27 cellular contexts compared by ENCODE assay signal in genomic region chr3:105850593-105850992, GRCh38. TPM values are rescaled to one million over a fixed set of nuclear protein-coding genes. Genes with fewer than 3 reads are reported as not detected.
DNase-seq lines count a peak whose midpoint lies in the region; ATAC-seq and TF ChIP-seq lines count a peak whose summit lies in the region.
"Had no signal": no experiment of that assay in that cellular context is flagged by ENCODE, and none has a peak within 500 bp of the region (broad histone marks: within the 10 kb centered on the region; RNA-seq: fewer than 3 reads in every experiment).

No MANE protein-coding gene starts in this region.

- no peak overlapping the region for H3K4me3 Mint-ChIP-seq in activated CD8-positive, alpha-beta memory T cell treated with anti-CD3 and anti-CD28 coated beads, Interleukin-2, amount 10 ng/mL, durations not matched to agents 7 days and 5 days
- H3K4me3 Mint-ChIP-seq in CD8-positive, alpha-beta T cell: no peak overlapping the region
- H3K4me3 Mint-ChIP-seq in activated T-helper 1 cell treated with anti-CD3 and anti-CD28 coated beads, Interleukin-12 subunit alpha, Interleukin-12 subunit beta, Interleukin-2, Interleukin-4 antibody, amounts not matched to agents 30 ng/mL and 10 ng/mL and 1 ng/mL, durations not matched to agents 14 hours and 24 hours and 36 hours: no peak overlapping the region
- H3K4me3 Mint-ChIP-seq in natural killer cell treated with Interleukin-12 subunit alpha and Interleukin-12 subunit beta and Interleukin-15 and Interleukin-18, amount 100 ng/mL, for 72 hours: peak overlapping the region; percentile 54
- H3K4me3 Mint-ChIP-seq: CD14-positive monocyte had no signal

- WGBS in trophoblast cell (ENCODE audit: extremely low coverage, insufficient coverage, insufficient read length): no CpG with 5 or more reads among the region's 2 CpGs

- H3K27me3 ChIP-seq in CD8-positive, alpha-beta T cell (ENCODE audit: insufficient read depth, low read length): no peaks in the 10 kb centered on the region
- H3K27me3 ChIP-seq in trophoblast cell (ENCODE audit: insufficient read depth, low read length): no peaks in the 10 kb centered on the region
- H3K27me3 ChIP-seq: BE2C, SJCRH30 had no signal

- H3K4ac ChIP-seq in trophoblast cell (ENCODE audit: low read depth, low read length): no peak overlapping the region

- no peaks in the 10 kb centered on the region for H3K9me3 ChIP-seq in CD8-positive, alpha-beta T cell (ENCODE audit: low read length)
- no peaks in the 10 kb centered on the region for H3K9me3 ChIP-seq in trophoblast cell (ENCODE audit: insufficient read depth, low read depth, low read length)
- H3K9me3 ChIP-seq: BE2C, SJCRH30 had no signal

- H3K18ac ChIP-seq in trophoblast cell (ENCODE audit: low read length): no peak overlapping the region

- DNase-seq in activated CD8-positive, alpha-beta memory T cell treated with anti-CD3 and anti-CD28 coated beads, Interleukin-2, amount 10 ng/mL, durations not matched to agents 7 days and 5 days: peak; percentile 47
- no peak for DNase-seq in activated CD8-positive, alpha-beta memory T cell treated with anti-CD3 and anti-CD28 coated beads for 24 hours
- no peak for DNase-seq in CD8-positive, alpha-beta T cell
- DNase-seq in activated T-helper 1 cell treated with anti-CD3 and anti-CD28 coated beads, Interleukin-12 subunit alpha, Interleukin-12 subunit beta, Interleukin-2, Interleukin-4 antibody, amounts not matched to agents 30 ng/mL and 10 ng/mL and 1 ng/mL, durations not matched to agents 14 hours and 24 hours and 36 hours (ENCODE audit: low spot score): no peak
- DNase-seq in natural killer cell treated with Interleukin-12 subunit alpha and Interleukin-12 subunit beta and Interleukin-15 and Interleukin-18, amount 100 ng/mL, for 72 hours (ENCODE audit: low spot score): no peak
- no peak for DNase-seq in trophoblast cell
- no peak for DNase-seq in DMS114 treated with DMSO at 0.1 percent for 48 hours (lab: John Stamatoyannopoulos, UW; ENCODE audit: unreplicated experiment)
- no peak for DNase-seq in hippocampal formation (lab: John Stamatoyannopoulos, UW)
- DNase-seq: BE2C, DMS53, GM23248, H7, Karpas-422, NCI-H1092 treated with DMSO at 0.1 percent for 48 hours, NCI-H1436, NCI-H187, NCI-H2081 treated with DMSO at 0.1 percent for 48 hours, NCI-H2171, NCI-H226, NCI-H510A, NCI-H69, PC-3, SJCRH30 had no signal

- no peak overlapping the region for H2AK5ac ChIP-seq in trophoblast cell (ENCODE audit: low read length)

- peaks cover 47% of the 10 kb centered on the region for H3K4me1 ChIP-seq in CD8-positive, alpha-beta T cell (ENCODE audit: insufficient read depth, low read length)
- H3K4me1 ChIP-seq in trophoblast cell (ENCODE audit: control insufficient read depth in 1 of 2, insufficient read depth in 2 of 2, low read length in 2 of 2): no peaks in the 10 kb centered on the region

- no peaks in the 10 kb centered on the region for H3K79me1 ChIP-seq in trophoblast cell (ENCODE audit: low read length)

- CTCF ChIA-PET in activated CD8-positive, alpha-beta memory T cell treated with anti-CD3 and anti-CD28 coated beads, Interleukin-2, amount 10 ng/mL, durations not matched to agents 7 days and 5 days (lab: Charles Lee): no interaction called here
- CTCF ChIA-PET in CD8-positive, alpha-beta T cell (lab: Charles Lee): no interaction called here

- H4K8ac ChIP-seq in trophoblast cell (ENCODE audit: low read depth, low read length): no peak overlapping the region

- peaks cover 54% of the 10 kb centered on the region for H3K4me1 Mint-ChIP-seq in activated CD8-positive, alpha-beta memory T cell treated with anti-CD3 and anti-CD28 coated beads, Interleukin-2, amount 10 ng/mL, durations not matched to agents 7 days and 5 days
- peaks cover 75% of the 10 kb centered on the region for H3K4me1 Mint-ChIP-seq in CD8-positive, alpha-beta T cell (ENCODE audit: low read depth)
- H3K4me1 Mint-ChIP-seq in activated T-helper 1 cell treated with anti-CD3 and anti-CD28 coated beads, Interleukin-12 subunit alpha, Interleukin-12 subunit beta, Interleukin-2, Interleukin-4 antibody, amounts not matched to agents 30 ng/mL and 10 ng/mL and 1 ng/mL, durations not matched to agents 14 hours and 24 hours and 36 hours (ENCODE audit: low read depth): peaks cover 74% of the 10 kb centered on the region
- peaks cover 35 to 47% of the 10 kb centered on the region in 2 donors for H3K4me1 Mint-ChIP-seq in natural killer cell treated with Interleukin-12 subunit alpha and Interleukin-12 subunit beta and Interleukin-15 and Interleukin-18, amount 100 ng/mL, for 72 hours (ENCODE audit: low read depth in 2 of 2)
- H3K4me1 Mint-ChIP-seq: CD14-positive monocyte had no signal

- H3K23ac ChIP-seq in trophoblast cell (ENCODE audit: low read length): no peak overlapping the region

- POLR2A ChIA-PET in CD8-positive, alpha-beta T cell (lab: Charles Lee): no interaction called here

- no peak for TF ChIP-seq CTCF in CD8-positive, alpha-beta T cell (IDR thresholded peaks at IDR 0.05)

- H3K27me3 Mint-ChIP-seq in activated CD8-positive, alpha-beta memory T cell treated with anti-CD3 and anti-CD28 coated beads, Interleukin-2, amount 10 ng/mL, durations not matched to agents 7 days and 5 days: no peaks in the 10 kb centered on the region
- no peaks in the 10 kb centered on the region for H3K27me3 Mint-ChIP-seq in CD8-positive, alpha-beta T cell (ENCODE audit: low read depth)
- H3K27me3 Mint-ChIP-seq in activated T-helper 1 cell treated with anti-CD3 and anti-CD28 coated beads, Interleukin-12 subunit alpha, Interleukin-12 subunit beta, Interleukin-2, Interleukin-4 antibody, amounts not matched to agents 30 ng/mL and 10 ng/mL and 1 ng/mL, durations not matched to agents 14 hours and 24 hours and 36 hours (ENCODE audit: insufficient read depth): no peaks in the 10 kb centered on the region
- no peaks in the 10 kb centered on the region for H3K27me3 Mint-ChIP-seq in natural killer cell treated with Interleukin-12 subunit alpha and Interleukin-12 subunit beta and Interleukin-15 and Interleukin-18, amount 100 ng/mL, for 72 hours

- no peak overlapping the region for H3K9ac ChIP-seq in trophoblast cell (ENCODE audit: low read length)
- H3K9ac ChIP-seq: GM23248 had no signal

- no peak overlapping the region for H2BK5ac ChIP-seq in trophoblast cell (ENCODE audit: low read depth, low read length, poor library complexity)

- H3K27ac Mint-ChIP-seq in activated CD8-positive, alpha-beta memory T cell treated with anti-CD3 and anti-CD28 coated beads, Interleukin-2, amount 10 ng/mL, durations not matched to agents 7 days and 5 days: no peak overlapping the region
- H3K27ac Mint-ChIP-seq in CD8-positive, alpha-beta T cell: peak overlapping the region; percentile 33
- H3K27ac Mint-ChIP-seq in activated T-helper 1 cell treated with anti-CD3 and anti-CD28 coated beads, Interleukin-12 subunit alpha, Interleukin-12 subunit beta, Interleukin-2, Interleukin-4 antibody, amounts not matched to agents 30 ng/mL and 10 ng/mL and 1 ng/mL, durations not matched to agents 14 hours and 24 hours and 36 hours: peak overlapping the region; percentile 73
- peak overlapping the region; percentile 72 to 81 for H3K27ac Mint-ChIP-seq in natural killer cell treated with Interleukin-12 subunit alpha and Interleukin-12 subunit beta and Interleukin-15 and Interleukin-18, amount 100 ng/mL, for 72 hours
- H3K27ac Mint-ChIP-seq: CD14-positive monocyte had no signal

- no peak overlapping the region for H4K91ac ChIP-seq in trophoblast cell (ENCODE audit: low read depth, low read length)

- H2BK12ac ChIP-seq in trophoblast cell (ENCODE audit: low read length): no peak overlapping the region

- H3K4me3 ChIP-seq in CD8-positive, alpha-beta T cell (ENCODE audit: low read depth, low read length): no peak overlapping the region
- H3K4me3 ChIP-seq in trophoblast cell (ENCODE audit: low read depth, low read length): no peak overlapping the region
- H3K4me3 ChIP-seq: GM23248, SJCRH30 had no signal

- no peak overlapping the region for H2AFZ ChIP-seq in trophoblast cell (ENCODE audit: insufficient read depth, low read length, poor library complexity)
- H2AFZ ChIP-seq: GM23248 had no signal

- no peak for ATAC-seq in activated CD8-positive, alpha-beta memory T cell treated with anti-CD3 and anti-CD28 coated beads, Interleukin-2, amount 10 ng/mL, durations not matched to agents 7 days and 5 days
- no peak for ATAC-seq in CD8-positive, alpha-beta T cell
- peak in 1 of 2 donors; percentile 58 for ATAC-seq in natural killer cell treated with Interleukin-12 subunit alpha and Interleukin-12 subunit beta and Interleukin-15 and Interleukin-18, amount 100 ng/mL, for 72 hours
- ATAC-seq: HepG2, PC-3, Right ventricle myocardium inferior had no signal

- H3K36me3 ChIP-seq in CD8-positive, alpha-beta T cell (ENCODE audit: insufficient read depth, low read length): peaks cover 10% of the 10 kb centered on the region
- H3K36me3 ChIP-seq in trophoblast cell (ENCODE audit: control insufficient read depth in 1 of 2, insufficient read depth in 2 of 2, low read length in 2 of 2): peaks cover 5 to 9% of the 10 kb centered on the region in 2 experiments

- H3K14ac ChIP-seq in trophoblast cell (ENCODE audit: low read length): no peak overlapping the region

- H2BK120ac ChIP-seq in trophoblast cell (ENCODE audit: insufficient read depth, low read length, poor library complexity): no peak overlapping the region

- H3K4me2 ChIP-seq in trophoblast cell (ENCODE audit: low read length): no peak overlapping the region

- peaks cover 7% of the 10 kb centered on the region for H3K9me3 Mint-ChIP-seq in activated CD8-positive, alpha-beta memory T cell treated with anti-CD3 and anti-CD28 coated beads, Interleukin-2, amount 10 ng/mL, durations not matched to agents 7 days and 5 days (ENCODE audit: low read depth)
- no peaks in the 10 kb centered on the region for H3K9me3 Mint-ChIP-seq in CD8-positive, alpha-beta T cell
- H3K9me3 Mint-ChIP-seq in activated T-helper 1 cell treated with anti-CD3 and anti-CD28 coated beads, Interleukin-12 subunit alpha, Interleukin-12 subunit beta, Interleukin-2, Interleukin-4 antibody, amounts not matched to agents 30 ng/mL and 10 ng/mL and 1 ng/mL, durations not matched to agents 14 hours and 24 hours and 36 hours: no peaks in the 10 kb centered on the region
- H3K9me3 Mint-ChIP-seq in natural killer cell treated with Interleukin-12 subunit alpha and Interleukin-12 subunit beta and Interleukin-15 and Interleukin-18, amount 100 ng/mL, for 72 hours: no peaks in the 10 kb centered on the region

- intact Hi-C loops in CD8-positive, alpha-beta T cell (cut with DNase I, micrococcal nuclease): loop anchor here in 1 of 2 experiments (2.0 kb wide), 1 partner anchor 16 kb away; no protein-coding TSS in a partner anchor
- intact Hi-C loops in activated T-helper 1 cell treated with anti-CD3 and anti-CD28 coated beads, Interleukin-12 subunit alpha, Interleukin-12 subunit beta, Interleukin-2, Interleukin-4 antibody, amounts not matched to agents 30 ng/mL and 10 ng/mL and 1 ng/mL, durations not matched to agents 14 hours and 24 hours and 36 hours (cut with micrococcal nuclease): no loop called here

- peaks cover 69% of the 10 kb centered on the region for H3K36me3 Mint-ChIP-seq in activated CD8-positive, alpha-beta memory T cell treated with anti-CD3 and anti-CD28 coated beads, Interleukin-2, amount 10 ng/mL, durations not matched to agents 7 days and 5 days
- peaks cover 67% of the 10 kb centered on the region for H3K36me3 Mint-ChIP-seq in CD8-positive, alpha-beta T cell
- H3K36me3 Mint-ChIP-seq in activated T-helper 1 cell treated with anti-CD3 and anti-CD28 coated beads, Interleukin-12 subunit alpha, Interleukin-12 subunit beta, Interleukin-2, Interleukin-4 antibody, amounts not matched to agents 30 ng/mL and 10 ng/mL and 1 ng/mL, durations not matched to agents 14 hours and 24 hours and 36 hours (ENCODE audit: low read depth): peaks cover 70% of the 10 kb centered on the region
- H3K36me3 Mint-ChIP-seq in natural killer cell treated with Interleukin-12 subunit alpha and Interleukin-12 subunit beta and Interleukin-15 and Interleukin-18, amount 100 ng/mL, for 72 hours: peaks cover 38% of the 10 kb centered on the region

- no peak overlapping the region for H4K12ac ChIP-seq in trophoblast cell (ENCODE audit: low read depth, low read length)

- H3K79me2 ChIP-seq in trophoblast cell (ENCODE audit: control insufficient read depth, insufficient read depth, low read length, poor library complexity): no peaks in the 10 kb centered on the region

- H3K27ac ChIP-seq in CD8-positive, alpha-beta T cell (ENCODE audit: low read depth, low read length): no peak overlapping the region
- H3K27ac ChIP-seq in trophoblast cell (ENCODE audit: low read depth, low read length): no peak overlapping the region
- H3K27ac ChIP-seq: 22Rv1, GM23248, SJCRH30 had no signal

RNA-seq across cellular contexts. Expression of gene CBLB, which starts 18.2 kb away (rescaled TPM):
- 100 to 1,000 TPM; 125 to 158 TPM for total RNA-seq in activated CD8-positive, alpha-beta memory T cell treated with anti-CD3 and anti-CD28 coated beads, Interleukin-2, amount 10 ng/mL, durations not matched to agents 7 days and 5 days
- 100 to 1,000 TPM; 133 to 140 TPM for total RNA-seq in CD8-positive, alpha-beta T cell
- 213 and 235 TPM in 2 replicates for total RNA-seq in activated T-helper 1 cell treated with anti-CD3 and anti-CD28 coated beads, Interleukin-12 subunit alpha, Interleukin-12 subunit beta, Interleukin-2, Interleukin-4 antibody, amounts not matched to agents 30 ng/mL and 10 ng/mL and 1 ng/mL, durations not matched to agents 14 hours and 24 hours and 36 hours
- total RNA-seq in natural killer cell treated with Interleukin-12 subunit alpha and Interleukin-12 subunit beta and Interleukin-15 and Interleukin-18, amount 100 ng/mL, for 72 hours: 10 to 100 TPM; 70.8 to 78.3 TPM
- polyA plus RNA-seq in trophoblast cell (2013): 244 and 249 TPM in 2 replicates
